1 cellular context compared by ENCODE assay signal in the genomic region with DNA sequence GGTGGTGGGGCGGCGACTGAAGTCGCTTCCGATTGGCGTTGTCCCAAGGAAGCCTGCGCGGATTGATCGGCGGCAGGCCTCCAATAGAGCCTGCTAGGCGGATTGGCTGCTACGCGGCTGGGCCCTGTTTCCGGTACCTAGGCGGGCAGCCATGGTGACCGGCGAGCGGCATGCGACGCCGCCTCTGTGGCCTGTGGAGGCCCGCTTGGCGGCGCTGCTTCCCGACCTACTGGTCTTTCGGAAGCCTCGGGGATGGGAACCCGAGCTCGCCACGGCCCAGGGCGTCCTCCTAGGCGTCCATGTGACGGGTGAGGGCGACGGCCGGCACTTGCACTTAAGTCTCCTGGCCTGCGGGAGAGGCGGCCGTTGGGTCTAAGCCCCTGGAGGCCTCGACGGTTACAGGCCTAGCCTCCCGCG.
TF ChIP-seq lines count a peak whose summit lies in the region.

No MANE protein-coding gene starts in this region.

TF ChIP-seq in GM12878, 131 proteins besides CTCF, POLR2A, EP300 and RAD21:
- TF ChIP-seq MYC (IDR thresholded peaks at IDR 0.05; ENCODE audit: insufficient read depth, insufficient read length, insufficient replicate concordance, low read length, severe bottlenecking) = no peak
- TF ChIP-seq POLR2AphosphoS2 (IDR thresholded peaks at IDR 0.05; ENCODE audit: low read depth, low read length) = 0 out of 2 replicates have a peak, but pooled peaks have one; percentile 19
